Comparison of ENCODE assay signal across 1 cellular context in the genomic region with DNA sequence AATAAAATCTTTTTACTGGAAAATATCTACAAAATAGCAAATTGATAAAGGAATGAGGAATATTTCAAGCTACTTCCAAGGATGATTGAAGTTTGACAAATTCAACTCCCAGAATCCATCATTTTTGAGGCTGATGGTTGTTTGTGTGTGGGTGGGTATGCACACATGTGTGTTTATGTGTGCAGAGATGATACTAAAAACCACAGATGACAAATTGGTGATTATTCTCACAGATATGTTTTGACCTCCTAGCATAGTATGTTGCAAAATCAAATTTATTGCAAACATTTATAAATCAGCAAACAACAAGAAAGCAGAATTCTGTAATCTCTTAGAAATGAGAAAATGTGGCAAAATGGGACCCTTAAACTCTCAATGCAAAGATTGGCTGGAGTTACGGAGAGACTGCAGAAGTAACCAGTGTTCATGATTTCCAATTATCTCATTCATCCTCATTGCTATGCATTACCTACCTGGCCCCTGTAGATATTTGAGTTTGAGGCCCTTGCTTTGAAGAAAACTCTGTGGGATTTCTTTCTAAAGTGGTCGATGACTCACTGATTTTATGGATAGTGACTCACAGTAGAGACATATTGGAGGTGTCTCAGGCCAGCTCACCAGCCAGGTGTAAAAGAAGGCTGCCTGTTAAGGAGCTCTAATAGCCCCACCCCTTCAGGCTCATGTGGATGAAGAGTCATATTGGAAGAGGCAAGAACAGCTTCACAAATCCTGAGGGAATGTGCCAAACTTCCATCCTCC.
A peak's percentile ranks its signal among the peaks of the same experiment; 100 is the strongest.
TF ChIP-seq lines count a peak whose summit lies in the region.

No MANE protein-coding gene starts in this region.

TF ChIP-seq in GM12878, 131 proteins besides CTCF, POLR2A, EP300 and RAD21:
- TF ChIP-seq, protein P1, sequence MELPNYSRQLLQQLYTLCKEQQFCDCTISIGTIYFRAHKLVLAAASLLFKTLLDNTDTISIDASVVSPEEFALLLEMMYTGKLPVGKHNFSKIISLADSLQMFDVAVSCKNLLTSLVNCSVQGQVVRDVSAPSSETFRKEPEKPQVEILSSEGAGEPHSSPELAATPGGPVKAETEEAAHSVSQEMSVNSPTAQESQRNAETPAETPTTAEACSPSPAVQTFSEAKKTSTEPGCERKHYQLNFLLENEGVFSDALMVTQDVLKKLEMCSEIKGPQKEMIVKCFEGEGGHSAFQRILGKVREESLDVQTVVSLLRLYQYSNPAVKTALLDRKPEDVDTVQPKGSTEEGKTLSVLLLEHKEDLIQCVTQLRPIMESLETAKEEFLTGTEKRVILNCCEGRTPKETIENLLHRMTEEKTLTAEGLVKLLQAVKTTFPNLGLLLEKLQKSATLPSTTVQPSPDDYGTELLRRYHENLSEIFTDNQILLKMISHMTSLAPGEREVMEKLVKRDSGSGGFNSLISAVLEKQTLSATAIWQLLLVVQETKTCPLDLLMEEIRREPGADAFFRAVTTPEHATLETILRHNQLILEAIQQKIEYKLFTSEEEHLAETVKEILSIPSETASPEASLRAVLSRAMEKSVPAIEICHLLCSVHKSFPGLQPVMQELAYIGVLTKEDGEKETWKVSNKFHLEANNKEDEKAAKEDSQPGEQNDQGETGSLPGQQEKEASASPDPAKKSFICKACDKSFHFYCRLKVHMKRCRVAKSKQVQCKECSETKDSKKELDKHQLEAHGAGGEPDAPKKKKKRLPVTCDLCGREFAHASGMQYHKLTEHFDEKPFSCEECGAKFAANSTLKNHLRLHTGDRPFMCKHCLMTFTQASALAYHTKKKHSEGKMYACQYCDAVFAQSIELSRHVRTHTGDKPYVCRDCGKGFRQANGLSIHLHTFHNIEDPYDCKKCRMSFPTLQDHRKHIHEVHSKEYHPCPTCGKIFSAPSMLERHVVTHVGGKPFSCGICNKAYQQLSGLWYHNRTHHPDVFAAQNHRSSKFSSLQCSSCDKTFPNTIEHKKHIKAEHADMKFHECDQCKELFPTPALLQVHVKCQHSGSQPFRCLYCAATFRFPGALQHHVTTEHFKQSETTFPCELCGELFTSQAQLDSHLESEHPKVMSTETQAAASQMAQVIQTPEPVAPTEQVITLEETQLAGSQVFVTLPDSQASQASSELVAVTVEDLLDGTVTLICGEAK (IDR thresholded peaks at IDR 0.05; ENCODE audit: borderline replicate concordance), result no peak
- TF ChIP-seq POLR2AphosphoS2 (IDR thresholded peaks at IDR 0.05; ENCODE audit: low read depth, low read length), result no peak
- no peak for TF ChIP-seq ZNF207 (IDR thresholded peaks at IDR 0.05; ENCODE audit: borderline replicate concordance)
- TF ChIP-seq, protein P2, sequence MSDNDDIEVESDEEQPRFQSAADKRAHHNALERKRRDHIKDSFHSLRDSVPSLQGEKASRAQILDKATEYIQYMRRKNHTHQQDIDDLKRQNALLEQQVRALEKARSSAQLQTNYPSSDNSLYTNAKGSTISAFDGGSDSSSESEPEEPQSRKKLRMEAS (IDR thresholded peaks at IDR 0.05; ENCODE audit: low read depth, low read length), result no peak
- TF ChIP-seq SMAD5 (IDR thresholded peaks at IDR 0.05; ENCODE audit: low read depth), result no peak
- no peak for TF ChIP-seq SREBF2 (IDR thresholded peaks at IDR 0.05; ENCODE audit: low read length)
- TF ChIP-seq JUNB (IDR thresholded peaks at IDR 0.05), result 0 out of 2 replicates have a peak, but pooled peaks have one; percentile 22
- TF ChIP-seq ZNF384 (IDR thresholded peaks at IDR 0.05; ENCODE audit: borderline replicate concordance, low read depth, low read length), result no peak
- TF ChIP-seq EED (IDR thresholded peaks at IDR 0.05; ENCODE audit: low read depth), result 0 out of 2 replicates have a peak, but pooled peaks have one; percentile 21
- no peak for TF ChIP-seq RB1 (IDR thresholded peaks at IDR 0.05; ENCODE audit: borderline replicate concordance)
- TF ChIP-seq SMAD1 (IDR thresholded peaks at IDR 0.05; ENCODE audit: low read depth, partially characterized antibody), result no peak
- TF ChIP-seq, protein P3, sequence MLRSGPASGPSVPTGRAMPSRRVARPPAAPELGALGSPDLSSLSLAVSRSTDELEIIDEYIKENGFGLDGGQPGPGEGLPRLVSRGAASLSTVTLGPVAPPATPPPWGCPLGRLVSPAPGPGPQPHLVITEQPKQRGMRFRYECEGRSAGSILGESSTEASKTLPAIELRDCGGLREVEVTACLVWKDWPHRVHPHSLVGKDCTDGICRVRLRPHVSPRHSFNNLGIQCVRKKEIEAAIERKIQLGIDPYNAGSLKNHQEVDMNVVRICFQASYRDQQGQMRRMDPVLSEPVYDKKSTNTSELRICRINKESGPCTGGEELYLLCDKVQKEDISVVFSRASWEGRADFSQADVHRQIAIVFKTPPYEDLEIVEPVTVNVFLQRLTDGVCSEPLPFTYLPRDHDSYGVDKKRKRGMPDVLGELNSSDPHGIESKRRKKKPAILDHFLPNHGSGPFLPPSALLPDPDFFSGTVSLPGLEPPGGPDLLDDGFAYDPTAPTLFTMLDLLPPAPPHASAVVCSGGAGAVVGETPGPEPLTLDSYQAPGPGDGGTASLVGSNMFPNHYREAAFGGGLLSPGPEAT (IDR thresholded peaks at IDR 0.05; ENCODE audit: low read depth), result no peak
- 0 out of 2 replicates have a peak, but pooled peaks have one; percentile 18 for TF ChIP-seq IKZF1 (conservative IDR thresholded peaks at IDR 0.05)
- TF ChIP-seq IKZF2 (IDR thresholded peaks at IDR 0.05), result peak in 1 of 2 experiments; percentile 30; a peak in 1 of 4 replicates
TF ChIP-seq in GM12878: peak in this region for 4.
